9 cellular contexts compared by ENCODE assay signal in the genomic region with DNA sequence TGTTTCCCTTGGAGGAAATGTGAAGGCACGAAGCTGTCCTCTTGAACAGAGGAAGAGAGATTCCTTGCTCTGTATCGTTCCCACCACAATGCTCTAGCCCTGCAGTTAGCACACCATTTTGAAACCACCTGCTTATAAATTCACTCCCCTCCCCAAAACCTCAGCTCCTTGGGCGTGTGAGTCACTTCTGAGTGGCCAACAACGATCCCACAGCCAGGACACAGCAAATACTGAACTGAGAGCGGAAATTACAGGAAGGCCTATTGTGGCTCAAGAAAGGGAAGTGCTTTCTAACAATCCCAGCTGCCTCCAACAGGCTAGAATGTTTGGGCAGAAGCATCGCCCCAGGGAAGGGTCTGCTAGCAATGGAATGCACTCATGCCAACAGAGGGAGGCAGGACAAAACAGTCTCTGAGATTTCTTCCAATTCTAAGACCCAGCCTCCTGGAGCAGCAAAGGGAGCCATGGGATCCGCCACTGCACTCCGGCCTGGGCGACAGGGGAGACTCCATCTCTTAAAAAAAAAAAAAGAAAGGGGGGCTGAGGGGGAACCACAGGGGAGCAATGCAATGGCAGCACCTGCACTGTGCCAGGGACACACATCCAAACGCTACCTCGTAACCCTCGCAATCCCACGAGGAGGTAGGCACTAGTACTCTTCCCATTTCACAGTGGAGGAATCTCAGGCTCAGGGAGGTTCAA. TPM values are rescaled to one million over a fixed set of nuclear protein-coding genes. Genes with fewer than 3 reads are reported as not detected.
DNase-seq lines count a peak whose midpoint lies in the region; ATAC-seq, FAIRE-seq and TF ChIP-seq lines count a peak whose summit lies in the region.
"Had no signal": no experiment of that assay in that cellular context is flagged by ENCODE, and none has a peak within 500 bp of the region (broad histone marks: within the 10 kb centered on the region; RNA-seq: fewer than 3 reads in every experiment).

No MANE protein-coding gene starts in this region.

- H3K27ac ChIP-seq in DOHH2 (ENCODE audit: low read depth, low read length): no peak overlapping the region

- H3F3A ChIP-seq in DOHH2 (ENCODE audit: control insufficient read depth, insufficient read depth): peaks cover 5% of the 10 kb centered on the region

- DNase-seq in NAMALWA (ENCODE audit: low spot score) (peak; percentile 40), bronchial epithelial cell (ENCODE audit: low read depth) (peak; percentile 69), myocyte (ENCODE audit: low read depth) (peak; percentile 96)
- DNase-seq in NK-92 treated with Interleukin-12 subunit alpha and Interleukin-12 subunit beta, amount 100 ng/mL, for 24 hours (lab: John Stamatoyannopoulos, UW): no peak
- DNase-seq in stimulated activated CD4-positive, alpha-beta T cell treated with anti-CD3 and anti-CD28 coated beads, Interleukin-4, amount 100 ng/mL, for 4 hours: no peak
- DNase-seq in stimulated activated CD4-positive, alpha-beta T cell treated with anti-CD3 and anti-CD28 coated beads, Interleukin-12 subunit alpha, Interleukin-12 subunit beta, amount 100 ng/mL, for 4 hours: no peak

- ATAC-seq in HG03460 (IDR thresholded peaks at IDR 0.05; ENCODE audit: unreplicated experiment): no peak
- ATAC-seq: body of pancreas had no signal

- H3K36me3 ChIP-seq in DOHH2 (ENCODE audit: control insufficient read depth, low read length) (no peaks in the 10 kb centered on the region), bronchial epithelial cell (ENCODE audit: control insufficient read depth, insufficient read depth, low read length) (no peaks in the 10 kb centered on the region)

- no peak for FAIRE-seq in bronchial epithelial cell (lab: Jason Lieb, UNC)

- no peaks in the 10 kb centered on the region for H3K9me2 ChIP-seq in DOHH2 (replicated peaks; ENCODE audit: control insufficient read depth, low read length)

- peaks cover 52% of the 10 kb centered on the region for H3K4me1 ChIP-seq in DOHH2 (ENCODE audit: control insufficient read depth, low read length)

- peaks cover 3% of the 10 kb centered on the region; the same call in 1 of the 2 replicates for H3K79me2 ChIP-seq in DOHH2 (ENCODE audit: control insufficient read depth, low read length)

- 0 out of 2 replicates have a peak, but pooled peaks cover 5% of the 10 kb centered on the region for H4K20me1 ChIP-seq in DOHH2 (ENCODE audit: control insufficient read depth, insufficient read depth, low read depth, low read length)

- peak overlapping the region; percentile 55 for H3K4me2 ChIP-seq in DOHH2 (ENCODE audit: low read length)

- TF ChIP-seq CTCF in DOHH2 (IDR thresholded peaks at IDR 0.05; ENCODE audit: low read depth, low read length, poor library complexity, severe bottlenecking): no peak
- TF ChIP-seq CTCF in bronchial epithelial cell (IDR thresholded peaks at IDR 0.05; ENCODE audit: insufficient read depth, low read length, severe bottlenecking): no peak

- H3K9me3 ChIP-seq in DOHH2 (ENCODE audit: control insufficient read depth, insufficient read depth, low read length): no peaks in the 10 kb centered on the region
- H3K9me3 ChIP-seq: body of pancreas had no signal

- peak overlapping the region; percentile 40 for H3K4me3 ChIP-seq in DOHH2 (ENCODE audit: low read length)
- no peak overlapping the region for H3K4me3 ChIP-seq in bronchial epithelial cell (ENCODE audit: low read depth, low read length)
- H3K4me3 ChIP-seq: body of pancreas had no signal

- H3K27me3 ChIP-seq in DOHH2 (ENCODE audit: control insufficient read depth, low read length): peaks cover 11% of the 10 kb centered on the region
- H3K27me3 ChIP-seq in bronchial epithelial cell (ENCODE audit: control insufficient read depth, insufficient read depth, low read length): no peaks in the 10 kb centered on the region
- H3K27me3 ChIP-seq: body of pancreas had no signal

RNA-seq across cellular contexts. Expression of a gene that starts 1.9 kb away (rescaled TPM):
- total RNA-seq in bronchial epithelial cell (6.1 and 8.3 TPM in 2 replicates), myocyte (20.8 and 25.5 TPM in 2 replicates)
- 13.6 TPM for polyA plus RNA-seq in myocyte (2012)

RNA-seq across cellular contexts. Expression of a gene that starts 2.1 kb away (rescaled TPM):
- 0.38 TPM in 1 of 2 replicates, not detected in the other for total RNA-seq in bronchial epithelial cell
- 7.0 and 13.9 TPM in 2 replicates for total RNA-seq in myocyte
- polyA plus RNA-seq in myocyte (2012): 0.78 TPM

RNA-seq across cellular contexts. Expression of a gene that starts 58.6 kb away (rescaled TPM):
- total RNA-seq in bronchial epithelial cell: not detected in 2 replicates
- total RNA-seq in myocyte: not detected in 2 replicates
- not detected for polyA plus RNA-seq in myocyte (2012)
- total RNA-seq: body of pancreas had no signal

Comparison
In these comparisons a context has a peak if more than half of its experiments do, and no peak if none do; other contexts are left out.
1. DNase-seq: peak in NAMALWA (single experiment), bronchial epithelial cell (single experiment) and myocyte (single experiment); none in NK-92 treated with Interleukin-12 subunit alpha and Interleukin-12 subunit beta, amount 100 ng/mL, for 24 hours (single experiment), stimulated activated CD4-positive, alpha-beta T cell treated with anti-CD3 and anti-CD28 coated beads, Interleukin-4, amount 100 ng/mL, for 4 hours (0 of 2) and stimulated activated CD4-positive, alpha-beta T cell treated with anti-CD3 and anti-CD28 coated beads, Interleukin-12 subunit alpha, Interleukin-12 subunit beta, amount 100 ng/mL, for 4 hours (single experiment).